ENCODE assay signal across 32 cellular contexts in the genomic region with DNA sequence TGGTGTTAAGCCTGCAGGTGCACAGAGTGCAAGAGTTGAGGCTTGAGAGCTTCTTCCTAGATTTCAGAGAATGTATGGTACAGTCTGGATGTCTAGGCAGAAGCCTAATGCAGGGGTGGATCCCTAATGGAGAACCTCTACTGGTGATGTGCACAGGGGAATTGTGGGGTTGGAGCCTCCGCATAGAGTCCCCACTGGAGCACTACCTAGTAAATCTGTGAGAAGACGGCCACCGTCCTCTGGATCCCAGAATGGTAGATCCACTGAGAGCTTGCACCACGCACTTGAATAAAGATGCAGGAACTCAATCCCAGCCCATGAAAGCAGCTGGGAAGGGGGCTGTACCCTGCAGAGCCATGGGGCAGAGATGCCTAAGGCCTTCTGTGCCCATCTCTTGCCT.
"Had no signal": no experiment of that assay in that cellular context is flagged by ENCODE, and none has a peak within 500 bp of the region (broad histone marks: within the 10 kb centered on the region; RNA-seq: fewer than 3 reads in every experiment).

No MANE protein-coding gene starts in this region.

- H3K9me3 ChIP-seq: adrenal gland, body of pancreas, esophagus muscularis mucosa, gastrocnemius medialis had no signal

- H3K4me1 ChIP-seq: adrenal gland, body of pancreas, esophagus muscularis mucosa, foreskin keratinocyte, gastrocnemius medialis, heart left ventricle had no signal

- ATAC-seq: activated CD4-positive, CD25-positive, alpha-beta regulatory T cell treated with anti-CD3 and anti-CD28 coated beads, Interleukin-2, amount 50 U/mL, for 24 hours; activated CD8-positive, alpha-beta T cell treated with anti-CD3 and anti-CD28 coated beads, Interleukin-2, amount 10 ng/mL, durations not matched to agents 7 days and 5 days; activated naive CD8-positive, alpha-beta T cell treated with anti-CD3 and anti-CD28 coated beads, Interleukin-2, amount 50 U/mL, for 24 hours; activated T-cell treated with anti-CD3 and anti-CD28 coated beads, Interleukin-2, amount 50 U/mL, for 4 hours; body of pancreas; effector memory CD8-positive, alpha-beta T cell; foreskin keratinocyte; gastrocnemius medialis; heart left ventricle; T-helper 17 cell had no signal

- H3K27ac Mint-ChIP-seq: activated B cell treated with CpG ODN at 0.5 μM for 24 hours; activated CD4-positive, alpha-beta memory T cell treated with anti-CD3 and anti-CD28 coated beads for 36 hours; activated CD8-positive, alpha-beta T cell treated with anti-CD3 and anti-CD28 coated beads, Interleukin-2, amount 10 ng/mL, durations not matched to agents 7 days and 5 days; activated naive CD4-positive, alpha-beta T cell treated with anti-CD3 and anti-CD28 coated beads for 36 hours; activated naive CD4-positive, alpha-beta T cell treated with anti-CD3 and anti-CD28 coated beads, Interleukin-2, amount 50 U/mL, for 24 hours; activated naive CD8-positive, alpha-beta T cell treated with anti-CD3 and anti-CD28 coated beads for 36 hours; activated naive CD8-positive, alpha-beta T cell treated with anti-CD3 and anti-CD28 coated beads, Interleukin-2, amount 50 U/mL, for 24 hours; activated T-helper 1 cell treated with anti-CD3 and anti-CD28 coated beads, Interleukin-12 subunit alpha, Interleukin-12 subunit beta, Interleukin-2, Interleukin-4 antibody, amounts not matched to agents 30 ng/mL and 10 ng/mL and 1 ng/mL, durations not matched to agents 14 hours and 24 hours and 36 hours; activated T-helper 2 cell treated with anti-CD3 and anti-CD28 coated beads, Interferon-gamma antibody, Interleukin-2, Interleukin-4, amounts not matched to agents 10 μg/mL and 5 μg/mL and 100 μg/mL, durations not matched to agents 14 hours and 24 hours and 36 hours; effector memory CD8-positive, alpha-beta T cell; T-helper 17 cell; T-helper 2 cell treated with Interferon-gamma antibody and Interleukin-4, amounts not matched to agents 5 μg/mL and 100 μg/mL, for 36 hours had no signal

- DNase-seq: activated B cell treated with CpG ODN at 0.5 μM for 24 hours; activated CD4-positive, alpha-beta memory T cell treated with anti-CD3 and anti-CD28 coated beads for 36 hours; activated CD4-positive, alpha-beta T cell treated with anti-CD3 and anti-CD28 coated beads for 48 hours; activated CD8-positive, alpha-beta T cell treated with anti-CD3 and anti-CD28 coated beads, Interleukin-2, amount 10 ng/mL, durations not matched to agents 7 days and 5 days; activated effector memory CD4-positive, alpha-beta T cell treated with anti-CD3 and anti-CD28 coated beads, Interleukin-2, amount 50 U/mL, for 16 hours; activated naive CD4-positive, alpha-beta T cell treated with anti-CD3 and anti-CD28 coated beads for 36 hours; activated naive CD8-positive, alpha-beta T cell treated with anti-CD3 and anti-CD28 coated beads for 36 hours; activated naive CD8-positive, alpha-beta T cell treated with anti-CD3 and anti-CD28 coated beads, Interleukin-2, amount 50 U/mL, for 24 hours; activated T-cell treated with anti-CD3 and anti-CD28 coated beads, Interleukin-2, amount 50 U/mL, for 4 hours; adrenal gland; amygdala; body of pancreas; central memory CD4-positive, alpha-beta T cell; cortex of kidney; dermis blood vessel endothelial cell; effector CD4-positive, alpha-beta T cell; effector memory CD8-positive, alpha-beta T cell; erythroblast; foreskin keratinocyte; gastrocnemius medialis; glutamatergic neuron; T-helper 1 cell; T-helper 17 cell; T1000; WERI-Rb-1 had no signal

- H3K36me3 Mint-ChIP-seq: activated CD4-positive, alpha-beta memory T cell treated with anti-CD3 and anti-CD28 coated beads for 36 hours; activated naive CD4-positive, alpha-beta T cell treated with anti-CD3 and anti-CD28 coated beads, Interleukin-2, amount 50 U/mL, for 24 hours; activated naive CD8-positive, alpha-beta T cell treated with anti-CD3 and anti-CD28 coated beads for 36 hours had no signal

- H3K4me1 Mint-ChIP-seq: activated B cell treated with CpG ODN at 0.5 μM for 24 hours; activated naive CD4-positive, alpha-beta T cell treated with anti-CD3 and anti-CD28 coated beads, Interleukin-2, amount 50 U/mL, for 24 hours; activated naive CD8-positive, alpha-beta T cell treated with anti-CD3 and anti-CD28 coated beads for 36 hours; activated naive CD8-positive, alpha-beta T cell treated with anti-CD3 and anti-CD28 coated beads, Interleukin-2, amount 50 U/mL, for 24 hours; T-helper 17 cell had no signal

- H3K9me3 Mint-ChIP-seq: activated B cell treated with CpG ODN at 0.5 μM for 24 hours; activated naive CD4-positive, alpha-beta T cell treated with anti-CD3 and anti-CD28 coated beads, Interleukin-2, amount 50 U/mL, for 24 hours; activated T-cell treated with anti-CD3 and anti-CD28 coated beads, Interleukin-2, amount 50 U/mL, for 4 hours; activated T-helper 1 cell treated with anti-CD3 and anti-CD28 coated beads, Interleukin-12 subunit alpha, Interleukin-12 subunit beta, Interleukin-2, Interleukin-4 antibody, amounts not matched to agents 30 ng/mL and 10 ng/mL and 1 ng/mL, durations not matched to agents 14 hours and 24 hours and 36 hours; activated T-helper 2 cell treated with anti-CD3 and anti-CD28 coated beads, Interferon-gamma antibody, Interleukin-2, Interleukin-4, amounts not matched to agents 10 μg/mL and 5 μg/mL and 100 μg/mL, durations not matched to agents 14 hours and 24 hours and 36 hours; T-helper 2 cell treated with Interferon-gamma antibody and Interleukin-4, amounts not matched to agents 5 μg/mL and 100 μg/mL, for 36 hours had no signal

- H3K4me3 Mint-ChIP-seq: activated B cell treated with CpG ODN at 0.5 μM for 24 hours; activated CD4-positive, alpha-beta memory T cell treated with anti-CD3 and anti-CD28 coated beads for 36 hours; activated CD8-positive, alpha-beta T cell treated with anti-CD3 and anti-CD28 coated beads, Interleukin-2, amount 10 ng/mL, durations not matched to agents 7 days and 5 days; activated naive CD4-positive, alpha-beta T cell treated with anti-CD3 and anti-CD28 coated beads for 36 hours; activated naive CD4-positive, alpha-beta T cell treated with anti-CD3 and anti-CD28 coated beads, Interleukin-2, amount 50 U/mL, for 24 hours; activated naive CD8-positive, alpha-beta T cell treated with anti-CD3 and anti-CD28 coated beads for 36 hours; activated naive CD8-positive, alpha-beta T cell treated with anti-CD3 and anti-CD28 coated beads, Interleukin-2, amount 50 U/mL, for 24 hours; activated T-cell treated with anti-CD3 and anti-CD28 coated beads, Interleukin-2, amount 50 U/mL, for 4 hours; activated T-helper 1 cell treated with anti-CD3 and anti-CD28 coated beads, Interleukin-12 subunit alpha, Interleukin-12 subunit beta, Interleukin-2, Interleukin-4 antibody, amounts not matched to agents 30 ng/mL and 10 ng/mL and 1 ng/mL, durations not matched to agents 14 hours and 24 hours and 36 hours; effector memory CD8-positive, alpha-beta T cell; T-helper 17 cell; T-helper 2 cell treated with Interferon-gamma antibody and Interleukin-4, amounts not matched to agents 5 μg/mL and 100 μg/mL, for 36 hours had no signal

- H3K27me3 ChIP-seq: adrenal gland, body of pancreas, esophagus muscularis mucosa, foreskin keratinocyte, gastrocnemius medialis, heart left ventricle had no signal

- H3K27me3 Mint-ChIP-seq: activated B cell treated with CpG ODN at 0.5 μM for 24 hours; activated CD4-positive, alpha-beta memory T cell treated with anti-CD3 and anti-CD28 coated beads for 36 hours; activated naive CD4-positive, alpha-beta T cell treated with anti-CD3 and anti-CD28 coated beads, Interleukin-2, amount 50 U/mL, for 24 hours; activated naive CD8-positive, alpha-beta T cell treated with anti-CD3 and anti-CD28 coated beads for 36 hours; activated naive CD8-positive, alpha-beta T cell treated with anti-CD3 and anti-CD28 coated beads, Interleukin-2, amount 50 U/mL, for 24 hours; effector memory CD8-positive, alpha-beta T cell; T-helper 17 cell had no signal

- H3K36me3 ChIP-seq: adrenal gland, esophagus muscularis mucosa, gastrocnemius medialis, heart left ventricle, WERI-Rb-1 had no signal

- H3K4me3 ChIP-seq: adrenal gland, body of pancreas, esophagus muscularis mucosa, gastrocnemius medialis, heart left ventricle had no signal

- H3K27ac ChIP-seq: adrenal gland, body of pancreas, esophagus muscularis mucosa, foreskin keratinocyte, gastrocnemius medialis, heart left ventricle, WERI-Rb-1 had no signal
